15 cellular contexts compared by ENCODE assay signal in the genomic region with DNA sequence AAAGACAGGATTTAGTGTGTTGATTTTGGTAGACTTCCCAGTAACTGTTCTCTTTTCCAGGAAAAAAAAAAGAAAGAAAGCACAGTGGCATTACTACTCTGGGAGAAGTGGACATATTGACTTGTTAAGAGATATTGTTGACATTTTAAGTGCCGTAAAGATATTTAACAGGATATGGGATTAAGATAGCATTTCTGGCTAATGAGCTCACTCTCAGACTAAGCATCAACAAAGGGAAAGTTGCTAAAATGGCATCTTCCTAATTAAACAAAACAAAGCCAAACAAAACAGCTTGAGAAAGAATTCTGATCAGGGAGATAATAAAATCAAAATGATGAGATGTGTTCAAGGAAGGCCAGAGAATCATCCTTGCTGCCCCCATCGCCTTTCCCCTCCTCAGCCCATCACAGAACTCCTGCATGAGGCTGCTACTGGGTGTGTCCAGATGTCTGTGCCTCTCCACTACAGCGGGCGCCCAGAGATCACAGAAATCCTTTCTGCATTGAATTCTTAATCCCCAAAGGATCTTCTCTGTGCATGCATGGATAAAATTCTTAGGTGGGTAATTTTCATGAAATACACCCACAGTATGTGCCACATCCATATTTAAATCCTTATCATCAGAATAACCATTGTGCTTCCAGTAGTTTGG.
DNase-seq lines count a peak whose midpoint lies in the region; FAIRE-seq and TF ChIP-seq lines count a peak whose summit lies in the region.
"Had no signal": no experiment of that assay in that cellular context is flagged by ENCODE, and none has a peak within 500 bp of the region (broad histone marks: within the 10 kb centered on the region; RNA-seq: fewer than 3 reads in every experiment).

No MANE protein-coding gene starts in this region.

- peak; percentile 98 for FAIRE-seq in G401.6 (lab: Jason Lieb, UNC)
- FAIRE-seq: H1, HepG2 had no signal

- no peak overlapping the region for H3K4me3 ChIP-seq in mesenchymal stem cell (ENCODE audit: insufficient read depth in 1 of 2, low read depth in 1 of 2, low read length in 2 of 2)
- no peak overlapping the region for H3K4me3 ChIP-seq in BE2C (ENCODE audit: low read depth, low read length)
- H3K4me3 ChIP-seq: PC-9, SK-N-MC had no signal

- peaks cover 2% of the 10 kb centered on the region for H3K27me3 Mint-ChIP-seq in activated T-cell treated with anti-CD3 and anti-CD28 coated beads, Interleukin-2, amount 50 U/mL, for 24 hours
- H3K27me3 Mint-ChIP-seq: CD4-positive, CD25-positive, alpha-beta regulatory T cell had no signal

- H3K23ac ChIP-seq in mesenchymal stem cell (ENCODE audit: low read length in 2 of 2) = no peak overlapping the region

- no peak overlapping the region for H3K27ac ChIP-seq in mesenchymal stem cell (ENCODE audit: low read length, poor library complexity, severe bottlenecking)
- H3K27ac ChIP-seq: KMS-11, PC-9, SK-N-MC had no signal

- H3K9me3 ChIP-seq in mesenchymal stem cell (ENCODE audit: control insufficient read depth, low read length) (no peaks in the 10 kb centered on the region), BE2C (no peaks in the 10 kb centered on the region; the same call in 1 of the 2 replicates)

- H3K36me3 Mint-ChIP-seq in activated T-cell treated with anti-CD3 and anti-CD28 coated beads, Interleukin-2, amount 50 U/mL, for 24 hours (ENCODE audit: low read depth) = no peaks in the 10 kb centered on the region
- H3K36me3 Mint-ChIP-seq: CD4-positive, CD25-positive, alpha-beta regulatory T cell had no signal

- no peaks in the 10 kb centered on the region for H3K79me1 ChIP-seq in mesenchymal stem cell (replicated peaks; ENCODE audit: low read length, poor library complexity, severe bottlenecking)

- H3K4me3 Mint-ChIP-seq in activated T-cell treated with anti-CD3 and anti-CD28 coated beads, Interleukin-2, amount 50 U/mL, for 24 hours = no peak overlapping the region
- H3K4me3 Mint-ChIP-seq: CD4-positive, CD25-positive, alpha-beta regulatory T cell had no signal

- no peak for TF ChIP-seq CTCF in BE2C (IDR thresholded peaks at IDR 0.05; ENCODE audit: low read depth, low read length)

- H3K4me1 ChIP-seq in mesenchymal stem cell (ENCODE audit: control insufficient read depth, insufficient read depth, low read depth, low read length) = peaks cover 6% of the 10 kb centered on the region
- no peaks in the 10 kb centered on the region for H3K4me1 ChIP-seq in BE2C

- DNase-seq in A172 (ENCODE audit: low spot score) (peak; percentile 86), NCI-H82 (lab: John Stamatoyannopoulos, UW) (peak; percentile 94), mesenchymal stem cell (peak; percentile 1), BE2C (no peak), SKM-1 (lab: John Stamatoyannopoulos, UW; ENCODE audit: unreplicated experiment) (no peak)
- DNase-seq in activated T-cell treated with anti-CD3 and anti-CD28 coated beads, Interleukin-2, amount 50 U/mL, for 24 hours = no peak
- DNase-seq: AML-193; CD4-positive, CD25-positive, alpha-beta regulatory T cell; NCI-H526; PC-9 had no signal

- H2BK12ac ChIP-seq in mesenchymal stem cell (ENCODE audit: low read length in 2 of 2) = no peak overlapping the region

- H3K9ac ChIP-seq in mesenchymal stem cell (ENCODE audit: low read length) = no peak overlapping the region
- H3K9ac ChIP-seq: KMS-11 had no signal

- no peak overlapping the region for H2AK5ac ChIP-seq in mesenchymal stem cell (ENCODE audit: low read length, severe bottlenecking)

- H2AFZ ChIP-seq in mesenchymal stem cell (ENCODE audit: low read depth, low read length) = no peak overlapping the region
- H2AFZ ChIP-seq: PC-9 had no signal

- H3K4me1 Mint-ChIP-seq in activated T-cell treated with anti-CD3 and anti-CD28 coated beads, Interleukin-2, amount 50 U/mL, for 24 hours (ENCODE audit: low read depth) = no peaks in the 10 kb centered on the region
- H3K4me1 Mint-ChIP-seq: CD4-positive, CD25-positive, alpha-beta regulatory T cell had no signal

- 57% methylated on average over 2 of the region's 4 CpGs for WGBS in mesenchymal stem cell

- no peak overlapping the region for H3K27ac Mint-ChIP-seq in activated T-cell treated with anti-CD3 and anti-CD28 coated beads, Interleukin-2, amount 50 U/mL, for 24 hours
- H3K27ac Mint-ChIP-seq: CD4-positive, CD25-positive, alpha-beta regulatory T cell had no signal

- peaks cover 0 to 9% of the 10 kb centered on the region in 2 experiments for H3K27me3 ChIP-seq in mesenchymal stem cell (ENCODE audit: control insufficient read depth in 1 of 2, insufficient read depth in 1 of 2, low read length in 2 of 2)
- 0 out of 2 replicates have a peak, but pooled peaks cover 4% of the 10 kb centered on the region for H3K27me3 ChIP-seq in BE2C

- H3K14ac ChIP-seq in mesenchymal stem cell (ENCODE audit: low read length in 2 of 2) = no peak overlapping the region

- no peaks in the 10 kb centered on the region for H3K9me3 Mint-ChIP-seq in activated T-cell treated with anti-CD3 and anti-CD28 coated beads, Interleukin-2, amount 50 U/mL, for 24 hours

- H4K91ac ChIP-seq in mesenchymal stem cell (ENCODE audit: low read length) = no peak overlapping the region

- H3K4me2 ChIP-seq in mesenchymal stem cell (ENCODE audit: low read length, poor library complexity, severe bottlenecking) = no peak overlapping the region
- H3K4me2 ChIP-seq: KMS-11, PC-9 had no signal

- no peak overlapping the region for H2BK120ac ChIP-seq in mesenchymal stem cell (ENCODE audit: low read depth, low read length)

- H2BK15ac ChIP-seq in mesenchymal stem cell (ENCODE audit: low read depth, poor library complexity, severe bottlenecking) = no peak overlapping the region

- no peak overlapping the region for H3K4ac ChIP-seq in mesenchymal stem cell (ENCODE audit: low read depth in 1 of 2, low read length in 2 of 2)

- H2BK5ac ChIP-seq in mesenchymal stem cell (ENCODE audit: low read depth, low read length, poor library complexity, severe bottlenecking) = no peak overlapping the region

- H3K36me3 ChIP-seq in mesenchymal stem cell (ENCODE audit: control insufficient read depth in 1 of 2, insufficient read depth in 2 of 2, low read depth in 1 of 2, low read length in 2 of 2) (no peaks in the 10 kb centered on the region), BE2C (no peaks in the 10 kb centered on the region)

- no peak overlapping the region for H3K18ac ChIP-seq in mesenchymal stem cell (ENCODE audit: low read depth in 1 of 2, low read length in 2 of 2)

- no peak overlapping the region for H4K8ac ChIP-seq in mesenchymal stem cell (ENCODE audit: low read length)

Comparison
In these comparisons a context has a peak if more than half of its experiments do, and no peak if none do; other contexts are left out.
1. DNase-seq: peak in A172 (single experiment), NCI-H82 (single experiment) and mesenchymal stem cell (single experiment); none in activated T-cell treated with anti-CD3 and anti-CD28 coated beads, Interleukin-2, amount 50 U/mL, for 24 hours (single experiment), BE2C (single experiment) and SKM-1 (single experiment).